In genomic region chr6:131349199-131349598, GRCh38 we compare ENCODE assay signal across 18 cellular contexts.
DNase-seq lines count a peak whose midpoint lies in the region; ATAC-seq and TF ChIP-seq lines count a peak whose summit lies in the region.
"Had no signal": no experiment of that assay in that cellular context is flagged by ENCODE, and none has a peak within 500 bp of the region (broad histone marks: within the 10 kb centered on the region; RNA-seq: fewer than 3 reads in every experiment).

No MANE protein-coding gene starts in this region.

- no peak overlapping the region for H3K27ac ChIP-seq in CD8-positive, alpha-beta T cell (ENCODE audit: low read depth, low read length)
- no peak overlapping the region for H3K27ac ChIP-seq in trophoblast cell (ENCODE audit: low read depth, low read length)
- H3K27ac ChIP-seq: GM23248 had no signal

- H2BK12ac ChIP-seq in trophoblast cell (ENCODE audit: low read length) = no peak overlapping the region

- peaks cover 8% of the 10 kb centered on the region for H3K4me1 ChIP-seq in CD8-positive, alpha-beta T cell (ENCODE audit: insufficient read depth, low read length)
- H3K4me1 ChIP-seq in trophoblast cell (ENCODE audit: control insufficient read depth in 1 of 2, insufficient read depth in 2 of 2, low read length in 2 of 2) = peaks cover 5 to 7% of the 10 kb centered on the region in 2 experiments

- H3K79me2 ChIP-seq in trophoblast cell (ENCODE audit: control insufficient read depth, insufficient read depth, low read length, poor library complexity) = no peaks in the 10 kb centered on the region

- no peak overlapping the region for H4K91ac ChIP-seq in trophoblast cell (ENCODE audit: low read depth, low read length)

- CTCF ChIA-PET in CD8-positive, alpha-beta T cell (lab: Charles Lee) = no interaction called here
- CTCF ChIA-PET in WTC11 (lab: Charles Lee) = interaction anchor here (1.3 kb wide), 1 partner anchor 279 kb away, joined by 3 read pairs; the partner anchor contains the start of gene MED23

- no peak for TF ChIP-seq CTCF in CD8-positive, alpha-beta T cell (IDR thresholded peaks at IDR 0.05)
- no peak for TF ChIP-seq CTCF in WTC11 (IDR thresholded peaks at IDR 0.05)
- TF ChIP-seq CTCF in progenitor cell of endocrine pancreas (IDR thresholded peaks at IDR 0.05; ENCODE audit: unreplicated experiment) = no peak

- H3K4ac ChIP-seq in trophoblast cell (ENCODE audit: low read depth, low read length) = no peak overlapping the region

- peaks cover 13% of the 10 kb centered on the region for H3K4me1 Mint-ChIP-seq in CD8-positive, alpha-beta T cell (ENCODE audit: low read depth)
- peaks cover 36% of the 10 kb centered on the region for H3K4me1 Mint-ChIP-seq in WTC11
- peaks cover 22% of the 10 kb centered on the region for H3K4me1 Mint-ChIP-seq in progenitor cell of endocrine pancreas (ENCODE audit: low read depth)

- peak overlapping the region; percentile 35 for H2AFZ ChIP-seq in trophoblast cell (ENCODE audit: insufficient read depth, low read length, poor library complexity)
- H2AFZ ChIP-seq: GM23248 had no signal

- H3K9ac ChIP-seq in trophoblast cell (ENCODE audit: low read length) = no peak overlapping the region
- H3K9ac ChIP-seq: GM23248 had no signal

- no peak overlapping the region for H2AK5ac ChIP-seq in trophoblast cell (ENCODE audit: low read length)

- H2BK5ac ChIP-seq in trophoblast cell (ENCODE audit: low read depth, low read length, poor library complexity) = no peak overlapping the region

- DNase-seq in CD8-positive, alpha-beta T cell = no peak
- DNase-seq in NCI-H69 (lab: John Stamatoyannopoulos, UW) (peak; percentile 77), WTC11 (ENCODE audit: low spot score) (no peak), trophoblast cell (no peak), epidermal melanocyte (ENCODE audit: insufficient read length, low spot score) (no peak), GOT3 (lab: John Stamatoyannopoulos, UW) (no peak), progenitor cell of endocrine pancreas (ENCODE audit: low spot score, unreplicated experiment) (no peak)
- no peak for DNase-seq in activated CD8-positive, alpha-beta memory T cell treated with anti-CD3 and anti-CD28 coated beads for 24 hours
- DNase-seq: C1 segment of cervical spinal cord; Calu3; CD4-positive, alpha-beta T cell; COR-L47; DMS53; DMS79 treated with DMSO at 0.1 percent for 48 hours; GF-D8; GM23248; H7; HCEC 1CT had no signal

- peak overlapping the region; percentile 18 for H3K27ac Mint-ChIP-seq in CD8-positive, alpha-beta T cell
- no peak overlapping the region; the same call in 1 of the 2 replicates for H3K27ac Mint-ChIP-seq in WTC11
- H3K27ac Mint-ChIP-seq in progenitor cell of endocrine pancreas = no peak overlapping the region
- H3K27ac Mint-ChIP-seq: CD4-positive, alpha-beta T cell had no signal

- no peak overlapping the region for H3K4me3 Mint-ChIP-seq in CD8-positive, alpha-beta T cell
- H3K4me3 Mint-ChIP-seq in WTC11 (no peak overlapping the region), progenitor cell of endocrine pancreas (ENCODE audit: low read depth) (no peak overlapping the region)
- H3K4me3 Mint-ChIP-seq: CD4-positive, alpha-beta T cell had no signal

- H3K9me3 Mint-ChIP-seq in CD8-positive, alpha-beta T cell = no peaks in the 10 kb centered on the region
- H3K9me3 Mint-ChIP-seq in WTC11 (no peaks in the 10 kb centered on the region), progenitor cell of endocrine pancreas (ENCODE audit: low read depth) (no peaks in the 10 kb centered on the region)
- H3K9me3 Mint-ChIP-seq: CD4-positive, alpha-beta T cell had no signal

- H3K27me3 Mint-ChIP-seq in CD8-positive, alpha-beta T cell (ENCODE audit: low read depth) = no peaks in the 10 kb centered on the region
- H3K27me3 Mint-ChIP-seq in WTC11 (ENCODE audit: low read depth) (peaks cover 33% of the 10 kb centered on the region), progenitor cell of endocrine pancreas (peaks cover 3% of the 10 kb centered on the region)
- H3K27me3 Mint-ChIP-seq: CD4-positive, alpha-beta T cell had no signal

- H3K18ac ChIP-seq in trophoblast cell (ENCODE audit: low read length) = no peak overlapping the region

- intact Hi-C loops in CD8-positive, alpha-beta T cell (cut with DNase I, micrococcal nuclease) = no loop called here

- H3K23ac ChIP-seq in trophoblast cell (ENCODE audit: low read length) = no peak overlapping the region

- H4K8ac ChIP-seq in trophoblast cell (ENCODE audit: low read depth, low read length) = no peak overlapping the region

- no peak overlapping the region for H4K12ac ChIP-seq in trophoblast cell (ENCODE audit: low read depth, low read length)

- H3K9me3 ChIP-seq in CD8-positive, alpha-beta T cell (ENCODE audit: low read length) = no peaks in the 10 kb centered on the region
- H3K9me3 ChIP-seq in trophoblast cell (ENCODE audit: insufficient read depth, low read depth, low read length) = no peaks in the 10 kb centered on the region

- no peak overlapping the region for H3K4me3 ChIP-seq in CD8-positive, alpha-beta T cell (ENCODE audit: low read depth, low read length)
- no peak overlapping the region for H3K4me3 ChIP-seq in trophoblast cell (ENCODE audit: low read depth, low read length)
- H3K4me3 ChIP-seq: GM23248 had no signal

- H2BK120ac ChIP-seq in trophoblast cell (ENCODE audit: insufficient read depth, low read length, poor library complexity) = no peak overlapping the region

- peaks cover 22% of the 10 kb centered on the region for H3K36me3 Mint-ChIP-seq in CD8-positive, alpha-beta T cell
- H3K36me3 Mint-ChIP-seq in WTC11 (peaks cover 3% of the 10 kb centered on the region), progenitor cell of endocrine pancreas (ENCODE audit: insufficient read depth) (no peaks in the 10 kb centered on the region)

- H3K4me2 ChIP-seq in trophoblast cell (ENCODE audit: low read length) = no peak overlapping the region

- H3K79me1 ChIP-seq in trophoblast cell (ENCODE audit: low read length) = no peaks in the 10 kb centered on the region

- no peaks in the 10 kb centered on the region for H3K27me3 ChIP-seq in CD8-positive, alpha-beta T cell (ENCODE audit: insufficient read depth, low read length)
- H3K27me3 ChIP-seq in trophoblast cell (ENCODE audit: insufficient read depth, low read length) = no peaks in the 10 kb centered on the region

- no peak for ATAC-seq in CD8-positive, alpha-beta T cell
- ATAC-seq in WTC11 = peak; percentile 24

- POLR2A ChIA-PET in CD8-positive, alpha-beta T cell (lab: Charles Lee) = interaction anchor here (1.0 kb wide), 1 partner anchor 21 kb away, joined by 3 read pairs; no protein-coding TSS in a partner anchor
- POLR2A ChIA-PET in WTC11 (lab: Charles Lee) = no interaction called here

- H3K14ac ChIP-seq in trophoblast cell (ENCODE audit: low read length) = no peak overlapping the region

- WGBS in trophoblast cell (ENCODE audit: extremely low coverage, insufficient coverage, insufficient read length) = no CpG with 5 or more reads among the region's 1 CpG

- no peaks in the 10 kb centered on the region for H3K36me3 ChIP-seq in CD8-positive, alpha-beta T cell (ENCODE audit: insufficient read depth, low read length)
- H3K36me3 ChIP-seq in trophoblast cell (ENCODE audit: control insufficient read depth in 1 of 2, insufficient read depth in 2 of 2, low read length in 2 of 2) = no peaks in the 10 kb centered on the region

TF ChIP-seq in WTC11, 78 proteins besides CTCF, POLR2A, EP300 and RAD21:
- no peak for TF ChIP-seq NR2C2 (CRISPR knock-in tag; IDR thresholded peaks at IDR 0.05)
